ENCODE assay signal across 9 cellular contexts in genomic region chr3:177452487-177452886, GRCh38.
DNase-seq lines count a peak whose midpoint lies in the region; ATAC-seq and TF ChIP-seq lines count a peak whose summit lies in the region.
"Had no signal": no experiment of that assay in that cellular context is flagged by ENCODE, and none has a peak within 500 bp of the region (broad histone marks: within the 10 kb centered on the region; RNA-seq: fewer than 3 reads in every experiment).

No MANE protein-coding gene starts in this region.

- H3K36me3 ChIP-seq in GM23338 (ENCODE audit: insufficient read depth) = no peaks in the 10 kb centered on the region
- no peaks in the 10 kb centered on the region for H3K36me3 ChIP-seq in SJSA1
- no peaks in the 10 kb centered on the region for H3K36me3 ChIP-seq in gastrocnemius medialis

- intact Hi-C loops in gastrocnemius medialis (cut with DNase I; ENCODE audit: low total_unique reads) = no loop called here

- no peak for DNase-seq in GM23338 (ENCODE audit: low spot score)
- peak in 1 of 2 experiments; percentile 41 for DNase-seq in SJSA1 (ENCODE audit: low read depth in 1 of 2, low spot score in 2 of 2)
- peak; percentile 75 for DNase-seq in fibroblast of the conjunctiva (ENCODE audit: low read depth)
- no peak for DNase-seq in gastrocnemius medialis
- no peak for DNase-seq in SKM-1 treated with dmso at 0.1 percent for 144 hours (lab: John Stamatoyannopoulos, UW; ENCODE audit: unreplicated experiment)
- DNase-seq in anterior cingulate cortex (lab: John Stamatoyannopoulos, UW) = no peak
- DNase-seq in middle frontal gyrus (ENCODE audit: extremely low spot score, low spot score) = no peak
- DNase-seq: activated CD8-positive, alpha-beta memory T cell treated with anti-CD3 and anti-CD28 coated beads, Interleukin-2, amount 10 ng/mL, durations not matched to agents 7 days and 5 days had no signal

- H4K20me1 ChIP-seq in GM23338 (replicated peaks; ENCODE audit: insufficient read depth) = no peaks in the 10 kb centered on the region

- H3K79me2 ChIP-seq in GM23338 (replicated peaks; ENCODE audit: insufficient read depth) = no peaks in the 10 kb centered on the region

- no peak overlapping the region for H3K4me3 Mint-ChIP-seq in GM23338
- H3K4me3 Mint-ChIP-seq: activated CD8-positive, alpha-beta memory T cell treated with anti-CD3 and anti-CD28 coated beads, Interleukin-2, amount 10 ng/mL, durations not matched to agents 7 days and 5 days had no signal

- 0 out of 2 replicates have a peak overlapping the region, but pooled peaks have one; percentile 59 for H2AFZ ChIP-seq in GM23338

- peaks cover 4% of the 10 kb centered on the region for H3K27me3 Mint-ChIP-seq in GM23338 (ENCODE audit: insufficient read depth, low read depth, poor library complexity)
- H3K27me3 Mint-ChIP-seq: activated CD8-positive, alpha-beta memory T cell treated with anti-CD3 and anti-CD28 coated beads, Interleukin-2, amount 10 ng/mL, durations not matched to agents 7 days and 5 days had no signal

- H3K27me3 ChIP-seq in GM23338 (ENCODE audit: insufficient read depth) = no peaks in the 10 kb centered on the region
- H3K27me3 ChIP-seq in SJSA1 (replicated peaks) = no peaks in the 10 kb centered on the region
- H3K27me3 ChIP-seq in gastrocnemius medialis = no peaks in the 10 kb centered on the region

- H3K27ac Mint-ChIP-seq in GM23338 = no peak overlapping the region
- H3K27ac Mint-ChIP-seq: activated CD8-positive, alpha-beta memory T cell treated with anti-CD3 and anti-CD28 coated beads, Interleukin-2, amount 10 ng/mL, durations not matched to agents 7 days and 5 days had no signal

- no peaks in the 10 kb centered on the region for H3K9me3 Mint-ChIP-seq in GM23338

- H3K4me3 ChIP-seq in GM23338 = no peak overlapping the region
- no peak overlapping the region for H3K4me3 ChIP-seq in SJSA1
- no peak overlapping the region for H3K4me3 ChIP-seq in gastrocnemius medialis

- H3K27ac ChIP-seq in GM23338 (ENCODE audit: low read depth) = no peak overlapping the region
- peak overlapping the region; percentile 79 for H3K27ac ChIP-seq in SJSA1
- H3K27ac ChIP-seq in gastrocnemius medialis = no peak overlapping the region

- H3K4me1 ChIP-seq in GM23338 (ENCODE audit: insufficient read depth) (no peaks in the 10 kb centered on the region), SJSA1 (replicated peaks) (peaks cover 21% of the 10 kb centered on the region), gastrocnemius medialis (peaks cover 0 to 11% of the 10 kb centered on the region in 2 donors)

- TF ChIP-seq POLR2A in gastrocnemius medialis (IDR thresholded peaks at IDR 0.05) = no peak

- no peaks in the 10 kb centered on the region; the same call in 1 of the 2 replicates for H3K9me3 ChIP-seq in SJSA1 (replicated peaks)
- no peaks in the 10 kb centered on the region for H3K9me3 ChIP-seq in gastrocnemius medialis

- ATAC-seq in GM23338 (no peak), gastrocnemius medialis (peak; percentile 33 to 80), HG02973 (IDR thresholded peaks at IDR 0.05; ENCODE audit: unreplicated experiment) (no peak)
- ATAC-seq: activated CD8-positive, alpha-beta memory T cell treated with anti-CD3 and anti-CD28 coated beads, Interleukin-2, amount 10 ng/mL, durations not matched to agents 7 days and 5 days had no signal

- TF ChIP-seq CTCF in GM23338 (conservative IDR thresholded peaks at IDR 0.05; ENCODE audit: low read depth in 2 of 2) (no peak), gastrocnemius medialis (IDR thresholded peaks at IDR 0.05 in 4 of 5, conservative IDR thresholded peaks at IDR 0.05 in 1 of 5) (no peak)

- no peaks in the 10 kb centered on the region; the same call in 1 of the 3 replicates for H3K4me1 Mint-ChIP-seq in GM23338

- H3F3A ChIP-seq in GM23338 (replicated peaks; ENCODE audit: low read depth) = no peaks in the 10 kb centered on the region

- in situ Hi-C loops in gastrocnemius medialis (cut with MboI; ENCODE audit: low sequenced_read_pairs in 4 of 4) = loop anchor here in 1 of 4 donors (25.0 kb wide), 1 partner anchor 265 kb away; the partner anchor contains the start of gene TBL1XR1

- H3K9me2 ChIP-seq in GM23338 (ENCODE audit: insufficient read depth) = no peaks in the 10 kb centered on the region

- no peak overlapping the region for H3K4me2 ChIP-seq in GM23338

- H3K36me3 Mint-ChIP-seq in GM23338 (ENCODE audit: low read depth) = no peaks in the 10 kb centered on the region

TF ChIP-seq in GM23338, 12 proteins besides CTCF, POLR2A, EP300 and RAD21 (continues in another document):
- TF ChIP-seq STAT1 (IDR thresholded peaks at IDR 0.05; ENCODE audit: unreplicated experiment) (no peak), CREB1 (CRISPR knock-in tag; IDR thresholded peaks at IDR 0.05; ENCODE audit: low read depth) (no peak), EZH2phosphoT487 (IDR thresholded peaks at IDR 0.05; ENCODE audit: unreplicated experiment) (no peak), ZNF331 (CRISPR knock-in tag; IDR thresholded peaks at IDR 0.05; ENCODE audit: low read depth) (no peak), REST (IDR thresholded peaks at IDR 0.05; ENCODE audit: unreplicated experiment) (no peak), JUNB (IDR thresholded peaks at IDR 0.05; ENCODE audit: unreplicated experiment) (no peak), ETS1 (IDR thresholded peaks at IDR 0.05) (no peak), POLR2AphosphoS5 (IDR thresholded peaks at IDR 0.05; ENCODE audit: low read depth) (no peak), EZH2 (IDR thresholded peaks at IDR 0.05; ENCODE audit: low read depth, unreplicated experiment) (no peak), NANOG (IDR thresholded peaks at IDR 0.05; ENCODE audit: borderline replicate concordance) (no peak), ZNF114 (CRISPR knock-in tag; IDR thresholded peaks at IDR 0.05) (no peak)

Comparison
In these comparisons a context has a peak if more than half of its experiments do, and no peak if none do; other contexts are left out.
1. ATAC-seq: peak in gastrocnemius medialis (2 of 2); none in GM23338 (single experiment) and HG02973 (single experiment).